ENCODE assay signal across 14 cellular contexts in genomic region chr5:139566611-139567010, GRCh38. TPM values are rescaled to one million over a fixed set of nuclear protein-coding genes. Genes with fewer than 3 reads are reported as not detected.
A peak's percentile ranks its signal among the peaks of the same experiment; 100 is the strongest.
DNase-seq lines count a peak whose midpoint lies in the region; TF ChIP-seq lines count a peak whose summit lies in the region.
"Had no signal": no experiment of that assay in that cellular context is flagged by ENCODE, and none has a peak within 500 bp of the region (broad histone marks: within the 10 kb centered on the region; RNA-seq: fewer than 3 reads in every experiment).

No MANE protein-coding gene starts in this region.

- peak overlapping the region; percentile 43 for H3K9ac ChIP-seq in SU-DHL-6 (ENCODE audit: low read length)

- H3K4me1 Mint-ChIP-seq in CD4-positive, alpha-beta memory T cell, result peaks cover 37 to 91% (median 67%) of the 10 kb centered on the region in 4 donors

- peak overlapping the region; percentile 100 for H3K4me2 ChIP-seq in SU-DHL-6 (ENCODE audit: low read depth, low read length, poor library complexity, severe bottlenecking)

- no peaks in the 10 kb centered on the region for H3K9me2 ChIP-seq in SU-DHL-6 (replicated peaks; ENCODE audit: insufficient read depth, low read length)

- H3K79me2 ChIP-seq in SU-DHL-6 (ENCODE audit: insufficient read depth, low read length), result peaks cover 96% of the 10 kb centered on the region

- no peak for DNase-seq in A673 (ENCODE audit: low spot score)
- no peak for DNase-seq in CD4-positive, alpha-beta memory T cell
- DNase-seq in fibroblast of pulmonary artery (ENCODE audit: low read depth), result peak; percentile 38
- no peak for DNase-seq in cerebellar cortex (ENCODE audit: low spot score)
- no peak for DNase-seq in NCI-H524 treated with DMSO at 0.1 percent for 48 hours (lab: John Stamatoyannopoulos, UW)
- DNase-seq in effector CD4-positive, alpha-beta T cell, result no peak
- DNase-seq in NCI-H1417 treated with DMSO at 0.1 percent for 48 hours (lab: John Stamatoyannopoulos, UW), result no peak
- DNase-seq: amniotic stem cell; Calu3; NCI-H187; PC-3; stimulated activated CD4-positive, alpha-beta T cell treated with anti-CD3 and anti-CD28 coated beads, Interleukin-12 subunit alpha, Interleukin-12 subunit beta, amount 100 ng/mL, for 4 hours; stimulated activated CD8-positive, alpha-beta memory T cell treated with anti-CD3 and anti-CD28 coated beads, Interleukin-4, amount 100 ng/mL, for 48 hours had no signal

- H3K9me3 ChIP-seq in A673 (ENCODE audit: low read depth, low read length, poor library complexity, severe bottlenecking) (no peaks in the 10 kb centered on the region), SU-DHL-6 (ENCODE audit: insufficient read depth, low read length) (no peaks in the 10 kb centered on the region)
- H3K9me3 ChIP-seq in CD4-positive, alpha-beta memory T cell (ENCODE audit: control insufficient read depth in 1 of 2, low read length in 2 of 2), result no peaks in the 10 kb centered on the region

- peak overlapping the region; percentile 78 to 96 (median 87) for H3K27ac Mint-ChIP-seq in CD4-positive, alpha-beta memory T cell

- TF ChIP-seq CTCF in A673 (conservative IDR thresholded peaks at IDR 0.05; ENCODE audit: low read depth, low read length), result no peak
- TF ChIP-seq CTCF in SU-DHL-6 (IDR thresholded peaks at IDR 0.05; ENCODE audit: insufficient read depth, low read length, poor library complexity, severe bottlenecking), result no peak
- no peak for TF ChIP-seq CTCF in fibroblast of pulmonary artery (IDR thresholded peaks at IDR 0.05; ENCODE audit: low read length, missing control alignments)

- peak overlapping the region in 7 of 8 donors; percentile 43 to 86 (median 70) for H3K4me3 Mint-ChIP-seq in CD4-positive, alpha-beta memory T cell

- H3K36me3 Mint-ChIP-seq in CD4-positive, alpha-beta memory T cell, result peaks cover 14 to 45% of the 10 kb centered on the region in 2 donors

- BruUV-seq in A673 (replicated peaks; lab: Mats Ljungman, UMichigan), result no TSS peak

- no peak overlapping the region for H2AFZ ChIP-seq in SU-DHL-6 (ENCODE audit: low read depth, low read length, severe bottlenecking)

- H3K4me3 ChIP-seq in A673 (ENCODE audit: low read depth, low read length, poor library complexity, severe bottlenecking) (no peak overlapping the region), SU-DHL-6 (ENCODE audit: insufficient read depth, low read length, poor library complexity, severe bottlenecking) (peak overlapping the region; percentile 42), fibroblast of pulmonary artery (replicated peaks; ENCODE audit: low read depth, low read length) (no peak overlapping the region)
- no peak overlapping the region for H3K4me3 ChIP-seq in CD4-positive, alpha-beta memory T cell (ENCODE audit: low read length in 2 of 2)

- peaks cover 17% of the 10 kb centered on the region for H3K4me1 ChIP-seq in A673 (ENCODE audit: insufficient read depth, low read length, poor library complexity, severe bottlenecking)
- H3K4me1 ChIP-seq in CD4-positive, alpha-beta memory T cell (ENCODE audit: insufficient read depth, low read length), result peaks cover 93% of the 10 kb centered on the region

- H3K27me3 ChIP-seq in A673 (replicated peaks; ENCODE audit: insufficient read depth, low read depth, low read length, poor library complexity), result no peaks in the 10 kb centered on the region
- H3K27me3 ChIP-seq in CD4-positive, alpha-beta memory T cell (ENCODE audit: insufficient read depth, low read length), result no peaks in the 10 kb centered on the region
- no peaks in the 10 kb centered on the region for H3K27me3 ChIP-seq in SU-DHL-6 (ENCODE audit: low read length)

- CTCF ChIA-PET in A673 (lab: Charles Lee), result no interaction called here
- CTCF ChIA-PET in CD4-positive, alpha-beta memory T cell (lab: Charles Lee; ENCODE audit: partially characterized antibody), result interaction anchor here (1.3 to 7.2 kb wide), 6 partner anchors 10 to 144 kb away, joined by 3 to 98 read pairs (median 5); no protein-coding TSS in a partner anchor

- H3K27ac ChIP-seq in A673 (ENCODE audit: low read depth, low read length, poor library complexity, severe bottlenecking) (peak overlapping the region; percentile 4), SU-DHL-6 (ENCODE audit: low read depth, low read length) (peak overlapping the region; percentile 90)
- H3K27ac ChIP-seq in CD4-positive, alpha-beta memory T cell (ENCODE audit: low read depth, low read length), result no peak overlapping the region

- peaks cover 0 to 2% (median 0%) of the 10 kb centered on the region in 8 donors for H3K9me3 Mint-ChIP-seq in CD4-positive, alpha-beta memory T cell

- H4K20me1 ChIP-seq in SU-DHL-6 (ENCODE audit: low read depth, low read length), result peaks cover 29% of the 10 kb centered on the region; the same call in 1 of the 2 replicates

- no peaks in the 10 kb centered on the region for H3K27me3 Mint-ChIP-seq in CD4-positive, alpha-beta memory T cell

- POLR2A ChIA-PET in A673 (lab: Charles Lee; ENCODE audit: low non-redundant PET), result no interaction called here
- POLR2A ChIA-PET in CD4-positive, alpha-beta memory T cell (lab: Charles Lee; ENCODE audit: partially characterized antibody), result interaction anchor here (0.9 to 8.0 kb wide), 8 partner anchors 10 to 127 kb away, joined by 3 to 114 read pairs (median 5); partner anchors contain the start of gene DNAJC18

- H3F3A ChIP-seq in SU-DHL-6 (ENCODE audit: insufficient read depth), result peaks cover 35% of the 10 kb centered on the region

- intact Hi-C loops in A673 (cut with micrococcal nuclease; ENCODE audit: unreplicated experiment), result no loop called here
- intact Hi-C loops in CD4-positive, alpha-beta memory T cell (cut with micrococcal nuclease), result no loop called here

- peaks cover 14% of the 10 kb centered on the region for H3K36me3 ChIP-seq in A673 (ENCODE audit: insufficient read depth, low read length, poor library complexity, severe bottlenecking)
- H3K36me3 ChIP-seq in CD4-positive, alpha-beta memory T cell (ENCODE audit: insufficient read depth, low read length), result peaks cover 9% of the 10 kb centered on the region
- H3K36me3 ChIP-seq in SU-DHL-6 (ENCODE audit: low read length), result peaks cover 10% of the 10 kb centered on the region; the same call in 1 of the 2 replicates

RNA-seq across cellular contexts. Expression of gene UBE2D2, which starts 5.5 kb away (rescaled TPM):
- total RNA-seq in A673 (2021), result 186 and 202 TPM in 2 replicates
- 100 to 1,000 TPM; 160 to 169 TPM for total RNA-seq in CD4-positive, alpha-beta memory T cell
- 100 to 1,000 TPM; 341 to 411 TPM for polyA plus RNA-seq in CD4-positive, alpha-beta memory T cell
